In the genomic region with DNA sequence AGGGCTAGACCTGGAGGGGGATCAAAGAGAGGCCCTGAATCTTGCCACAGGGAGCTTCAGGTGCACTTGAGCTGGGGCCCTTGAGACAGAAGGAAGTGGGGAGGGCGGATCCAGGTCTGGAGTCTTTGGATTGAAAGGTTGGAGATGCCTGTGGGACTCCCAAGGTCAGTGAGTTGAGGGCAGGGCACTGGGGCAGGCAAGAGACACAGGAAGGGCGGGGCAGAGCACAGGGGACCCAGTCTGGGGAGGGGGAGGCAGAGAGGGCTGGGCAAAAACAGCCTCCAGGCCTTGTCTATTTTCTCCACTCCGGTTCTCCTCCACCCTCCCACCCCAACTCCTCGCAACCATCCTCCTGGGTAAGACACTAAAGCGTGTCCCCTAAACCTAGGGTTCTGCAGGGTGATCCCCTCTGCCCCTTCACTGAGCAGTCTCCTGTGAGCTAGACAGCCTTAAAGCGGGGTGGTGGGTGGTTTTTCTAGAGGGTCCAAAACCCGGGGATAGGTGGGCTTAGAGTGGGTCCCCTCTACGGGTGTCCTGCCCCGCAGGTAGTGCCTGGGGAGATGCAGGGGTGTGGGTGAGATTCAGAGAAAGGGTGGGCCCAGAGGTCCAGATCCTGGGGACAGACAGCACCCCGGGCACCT, we compare ENCODE assay signal across 1 cellular context.
TF ChIP-seq lines count a peak whose summit lies in the region.

No MANE protein-coding gene starts in this region.

TF ChIP-seq in HepG2, 621 proteins besides CTCF, POLR2A, EP300 and RAD21 (continued from another document):
- TF ChIP-seq KLF9 (CRISPR knock-in tag; IDR thresholded peaks at IDR 0.05; ENCODE audit: low read depth) (no peak), ZFP91 (CRISPR knock-in tag; IDR thresholded peaks at IDR 0.05; ENCODE audit: borderline replicate concordance) (peak; percentile 40; the same call in 1 of the 2 replicates), GABPB1 (CRISPR knock-in tag; IDR thresholded peaks at IDR 0.05) (0 out of 2 replicates have a peak, but pooled peaks have one; percentile 10), NCOR1 (IDR thresholded peaks at IDR 0.05; ENCODE audit: borderline replicate concordance, low read length) (no peak), CBX2 (IDR thresholded peaks at IDR 0.05; ENCODE audit: low read depth, low read length) (no peak), CBX2 (CRISPR knock-in tag; IDR thresholded peaks at IDR 0.05; ENCODE audit: low read depth) (no peak), DR1 (CRISPR knock-in tag; IDR thresholded peaks at IDR 0.05) (no peak)
